Comparison of ENCODE assay signal across 21 cellular contexts in the genomic region with DNA sequence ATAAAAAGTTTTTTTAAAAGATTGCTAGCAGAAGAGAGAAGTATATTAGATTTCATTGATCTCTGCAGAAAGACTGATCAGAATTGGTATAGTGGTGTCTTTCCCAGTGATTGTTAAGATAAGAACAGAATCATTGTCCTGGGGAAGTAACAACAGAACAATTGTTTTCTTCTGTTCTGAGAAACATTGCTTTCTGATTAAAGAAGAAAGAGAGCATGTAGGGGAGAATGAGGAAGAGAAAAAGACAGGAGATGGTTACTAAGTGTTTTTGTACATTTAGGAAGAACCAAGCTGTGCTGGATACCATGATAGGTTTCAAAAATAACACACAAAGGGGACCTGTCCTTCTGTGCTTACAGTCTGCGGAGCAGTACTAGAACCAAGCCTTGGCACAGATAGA. TPM values are rescaled to one million over a fixed set of nuclear protein-coding genes. Genes with fewer than 3 reads are reported as not detected.
DNase-seq lines count a peak whose midpoint lies in the region; TF ChIP-seq lines count a peak whose summit lies in the region.
"Had no signal": no experiment of that assay in that cellular context is flagged by ENCODE, and none has a peak within 500 bp of the region (broad histone marks: within the 10 kb centered on the region; RNA-seq: fewer than 3 reads in every experiment).

No MANE protein-coding gene starts in this region.

- intact Hi-C loops in dorsolateral prefrontal cortex (cut with DNase I) = no loop called here

- no peak for TF ChIP-seq CTCF in dorsolateral prefrontal cortex (IDR thresholded peaks at IDR 0.05 in 54 of 56, conservative IDR thresholded peaks at IDR 0.05 in 2 of 56; ENCODE audit: low read depth in 1 of 56, partially characterized antibody in 56 of 56)

- DNase-seq in Ammon's horn (ENCODE audit: low spot score) (peak; percentile 26), dorsolateral prefrontal cortex (no peak), middle frontal gyrus (ENCODE audit: extremely low spot score, low spot score) (peak; percentile 38), superior temporal gyrus (ENCODE audit: extremely low spot score) (peak; percentile 89), A172 (ENCODE audit: low spot score) (no peak), iPS-NIHi7 (ENCODE audit: extremely low spot score) (no peak), NCI-H2107 (lab: John Stamatoyannopoulos, UW) (no peak)
- DNase-seq: ACHN, GM23248, H7, Karpas-422, NCI-H1092, NCI-H146, NCI-H1930, NCI-H446 treated with DMSO at 0.1 percent for 48 hours, NCI-H526, SHP77 had no signal

- H3K4me3 ChIP-seq in dorsolateral prefrontal cortex = peak overlapping the region in 23 of 59 donors; percentile 0 to 51 (median 14)
- H3K4me3 ChIP-seq: GM23248 had no signal

- peak overlapping the region; percentile 63 to 99 (median 93) for H3K27ac ChIP-seq in dorsolateral prefrontal cortex
- H3K27ac ChIP-seq: 22Rv1, GM23248, RWPE1 had no signal

- H3K27me3 ChIP-seq in dorsolateral prefrontal cortex = no peaks in the 10 kb centered on the region

RNA-seq across cellular contexts. Expression of a gene that starts 5.0 kb away (rescaled TPM):
- total RNA-seq in dorsolateral prefrontal cortex = 10 to 100 TPM; 22.1 to 52.9 (median 33.6) TPM
- total RNA-seq in A172 (2014; rRNA removed; shearing (Covaris generic)) = 8.8 and 14.1 TPM in 2 replicates

RNA-seq across cellular contexts. Expression of a gene that starts 35.9 kb away (rescaled TPM):
- 10 to 100 TPM in 100 of 120 experiments, 1 to 10 TPM in 20; 6.8 to 20.9 (median 12.4) TPM for total RNA-seq in dorsolateral prefrontal cortex
- 21.6 and 28.9 TPM in 2 replicates for total RNA-seq in A172 (2014; rRNA removed; shearing (Covaris generic))

RNA-seq across cellular contexts. Expression of a gene that starts 36.5 kb away (rescaled TPM):
- 100 to 1,000 TPM in 6 of 120 experiments, 10 to 100 TPM in 114; 16.3 to 117 (median 63.9) TPM for total RNA-seq in dorsolateral prefrontal cortex
- total RNA-seq in A172 (2014; rRNA removed; shearing (Covaris generic)) = not detected in 2 replicates
- total RNA-seq: GM23248, HepG2, SK-MEL-5 had no signal

RNA-seq across cellular contexts. Expression of a gene that starts 40.0 kb away (rescaled TPM):
- 10 to 100 TPM; 14.5 to 54.3 (median 25.9) TPM for total RNA-seq in dorsolateral prefrontal cortex
- 60.1 and 112 TPM in 2 replicates for total RNA-seq in A172 (2014; rRNA removed; shearing (Covaris generic))

RNA-seq across cellular contexts. Expression of a gene that starts 59.0 kb away (rescaled TPM):
- 100 to 1,000 TPM in 6 of 120 experiments, 10 to 100 TPM in 114; 12.5 to 161 (median 54.1) TPM for total RNA-seq in dorsolateral prefrontal cortex
- total RNA-seq in A172 (2014; rRNA removed; shearing (Covaris generic)) = 3.2 and 5.7 TPM in 2 replicates

Comparison
In these comparisons a context has a peak if more than half of its experiments do, and no peak if none do; other contexts are left out.
1. DNase-seq: peak in Ammon's horn (single experiment), middle frontal gyrus (single experiment) and superior temporal gyrus (single experiment); none in dorsolateral prefrontal cortex (0 of 10), A172 (single experiment), iPS-NIHi7 (single experiment) and NCI-H2107 (single experiment).
2. RNA of a gene that starts 36.5 kb away (total RNA-seq): 16.3 to 117 TPM in dorsolateral prefrontal cortex; not detected in A172; every median in the first group is over 10 times any median in the second.